Comparison of ENCODE assay signal across 15 cellular contexts in the genomic region with DNA sequence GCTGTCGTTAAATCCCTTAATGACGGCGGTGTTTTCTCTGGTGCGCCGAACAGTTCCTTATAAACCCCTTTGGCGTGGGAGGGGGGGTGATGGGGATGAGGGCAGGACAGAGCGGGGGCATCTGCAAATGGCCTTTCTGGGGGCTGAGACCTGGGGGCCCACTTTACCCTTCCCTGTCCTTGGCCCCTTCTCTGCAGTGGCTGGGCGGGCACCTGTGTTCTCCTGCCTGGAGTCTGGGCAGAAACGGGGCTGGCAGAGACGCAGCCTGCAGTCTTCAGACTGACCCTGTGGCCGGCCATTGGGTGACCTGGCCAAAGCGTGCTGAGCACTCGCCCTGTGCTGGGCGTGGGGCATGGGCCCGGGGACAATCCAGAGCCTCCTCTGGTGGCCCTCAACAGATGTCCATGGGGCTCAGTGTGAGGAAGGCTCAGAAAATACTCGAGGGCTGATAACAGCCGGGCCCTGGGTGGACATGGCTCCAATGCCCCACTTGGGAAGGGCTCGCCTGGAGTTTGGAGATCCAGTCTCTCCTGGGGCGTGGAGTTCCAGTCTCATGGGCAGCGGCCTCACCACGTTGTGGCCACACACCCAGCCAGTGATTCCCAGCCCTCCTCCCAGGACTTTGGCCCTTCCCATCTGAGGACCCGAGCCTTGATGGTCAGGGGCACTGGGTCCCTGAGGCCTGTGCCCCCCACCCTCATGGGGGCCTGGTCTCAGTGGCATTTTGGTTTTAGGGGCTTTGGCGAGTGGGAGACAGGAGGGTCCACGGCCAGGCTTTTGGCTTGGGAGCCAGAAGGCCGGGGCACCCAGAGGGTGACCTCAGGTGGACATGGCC. TPM values are rescaled to one million over a fixed set of nuclear protein-coding genes. Genes with fewer than 3 reads are reported as not detected.
DNase-seq lines count a peak whose midpoint lies in the region; ATAC-seq, FAIRE-seq and TF ChIP-seq lines count a peak whose summit lies in the region.
"Had no signal": no experiment of that assay in that cellular context is flagged by ENCODE, and none has a peak within 500 bp of the region (broad histone marks: within the 10 kb centered on the region; RNA-seq: fewer than 3 reads in every experiment).

No MANE protein-coding gene starts in this region.

- no peak for ATAC-seq in sciatic nerve

- POLR2A ChIA-PET in H1 (lab: Charles Lee; ENCODE audit: partially characterized antibody): no interaction called here

- no peak overlapping the region for H2BK15ac ChIP-seq in H1 (ENCODE audit: low read length)

- no peak overlapping the region for H2BK20ac ChIP-seq in H1 (ENCODE audit: low read length)

- TF ChIP-seq POLR2A in H1 (IDR thresholded peaks at IDR 0.05; ENCODE audit: control extremely low read depth in 1 of 2, low read depth in 2 of 2, low read length in 2 of 2): no peak

- H3K27me3 ChIP-seq in BLaER1: peaks cover 58% of the 10 kb centered on the region
- no peaks in the 10 kb centered on the region for H3K27me3 ChIP-seq in H1 (replicated peaks in 1 of 4; ENCODE audit: control insufficient read depth in 3 of 4, extremely low read depth in 1 of 4, insufficient read depth in 3 of 4, low read length in 3 of 4)

- H3K27ac Mint-ChIP-seq in CD14-positive monocyte: no peak overlapping the region
- H3K27ac Mint-ChIP-seq: HFFc6 had no signal

- H3K4me3 Mint-ChIP-seq in CD14-positive monocyte: no peak overlapping the region
- H3K4me3 Mint-ChIP-seq: HFFc6 had no signal

- H2BK5ac ChIP-seq in H1 (ENCODE audit: low read depth, low read length): no peak overlapping the region

- H3K9ac ChIP-seq in BLaER1: no peak overlapping the region
- no peak overlapping the region for H3K9ac ChIP-seq in H1 (replicated peaks in 1 of 4; ENCODE audit: extremely low read depth in 1 of 4, low read depth in 3 of 4, low read length in 3 of 4)
- H3K9ac ChIP-seq: KMS-11 had no signal

- H3K23ac ChIP-seq in H1 (ENCODE audit: insufficient read length): no peak overlapping the region

- H3K79me1 ChIP-seq in H1 (ENCODE audit: low read depth, low read length): no peaks in the 10 kb centered on the region

- H3K36me3 ChIP-seq in BLaER1: no peaks in the 10 kb centered on the region
- no peaks in the 10 kb centered on the region for H3K36me3 ChIP-seq in H1 (ENCODE audit: control insufficient read depth in 2 of 4, insufficient read depth in 4 of 4, low read length in 3 of 4)

- H3K4me1 Mint-ChIP-seq in CD14-positive monocyte: no peaks in the 10 kb centered on the region

- DNase-seq in CD14-positive monocyte (ENCODE audit: low spot score) (peak; percentile 31), H1 (ENCODE audit: low read depth in 1 of 2, low spot score in 2 of 2) (no peak), sciatic nerve (ENCODE audit: low spot score) (peak; percentile 48), islet precursor cell (no peak), iPS-NIHi11 (ENCODE audit: low spot score) (no peak), NCI-H510A (lab: John Stamatoyannopoulos, UW) (no peak)
- DNase-seq: EL, HFFc6, NCI-H1105 treated with DMSO at 0.1 percent for 48 hours, NCI-H187, SHP77 treated with DMSO at 0.1 percent for 48 hours had no signal

- peaks cover 50% of the 10 kb centered on the region for H4K20me1 ChIP-seq in BLaER1
- H4K20me1 ChIP-seq in H1 (replicated peaks in 1 of 2; ENCODE audit: control insufficient read depth in 1 of 2, insufficient read depth in 2 of 2, low read length in 2 of 2): no peaks in the 10 kb centered on the region

- 84% methylated on average over 22 of the region's 25 CpGs; no CpG with 5 or more reads in 1 of the 2 experiments for WGBS in H1 (ENCODE audit: extremely low coverage in 1 of 2, insufficient coverage in 1 of 2, insufficient read length in 1 of 2, insufficient replicate concordance in 2 of 2, low coverage in 1 of 2, low lambda C conversion rate in 2 of 2, missing lambda C conversion rate in 1 of 2), 2 experiments

- H4K91ac ChIP-seq in H1 (replicated peaks; ENCODE audit: insufficient read length, low read length): no peak overlapping the region

- no peak for TF ChIP-seq EP300 in H1 (IDR thresholded peaks at IDR 0.05; ENCODE audit: borderline replicate concordance in 1 of 2, low read depth in 2 of 2, low read length in 2 of 2)

- H3K9me3 Mint-ChIP-seq in CD14-positive monocyte: no peaks in the 10 kb centered on the region

- peak overlapping the region; percentile 63 for H3K4me2 ChIP-seq in BLaER1
- no peak overlapping the region for H3K4me2 ChIP-seq in H1 (ENCODE audit: insufficient read depth in 1 of 2, low read depth in 2 of 2, low read length in 2 of 2)
- H3K4me2 ChIP-seq: KMS-11 had no signal

- H3K9me3 ChIP-seq in BLaER1 (no peaks in the 10 kb centered on the region), H1 (ENCODE audit: insufficient read depth in 2 of 2, low read depth in 1 of 2, low read length in 1 of 2) (peaks cover 84 to 100% of the 10 kb centered on the region in 2 experiments)

- no peaks in the 10 kb centered on the region for H3K79me2 ChIP-seq in H1 (ENCODE audit: control insufficient read depth in 1 of 2, insufficient read depth in 2 of 2, low read length in 2 of 2)

- CTCF ChIA-PET in H1 (lab: Charles Lee; ENCODE audit: partially characterized antibody): no interaction called here

- no peak for TF ChIP-seq CTCF in CD14-positive monocyte (IDR thresholded peaks at IDR 0.05)
- TF ChIP-seq CTCF in H1 (IDR thresholded peaks at IDR 0.05; ENCODE audit: control extremely low read depth in 1 of 3, insufficient read depth in 1 of 3, low read depth in 1 of 3, low read length in 3 of 3): no peak

- no peak overlapping the region for H3K14ac ChIP-seq in H1 (ENCODE audit: insufficient read length)

- H3K56ac ChIP-seq in H1 (replicated peaks; ENCODE audit: insufficient read length, low read depth, low read length): no peak overlapping the region

- H3K23me2 ChIP-seq in H1 (ENCODE audit: low read depth, low read length): no peaks in the 10 kb centered on the region

- H3K4ac ChIP-seq in H1 (replicated peaks; ENCODE audit: insufficient read length, low read depth, low read length): no peak overlapping the region

- no peaks in the 10 kb centered on the region for H3K36me3 Mint-ChIP-seq in CD14-positive monocyte

- H3K27ac ChIP-seq in BLaER1: no peak overlapping the region
- H3K27ac ChIP-seq in H1 (ENCODE audit: low read depth, low read length): no peak overlapping the region
- H3K27ac ChIP-seq: KMS-11 had no signal

- no peak overlapping the region for H2BK12ac ChIP-seq in H1 (ENCODE audit: low read depth, low read length)

- H3K4me1 ChIP-seq in BLaER1: peaks cover 37% of the 10 kb centered on the region
- H3K4me1 ChIP-seq in H1 (replicated peaks in 1 of 4; ENCODE audit: control insufficient read depth in 3 of 4, insufficient read depth in 4 of 4, low read length in 3 of 4): no peaks in the 10 kb centered on the region; a peak in 1 of 7 replicates

- no peak overlapping the region for H2BK120ac ChIP-seq in H1 (replicated peaks; ENCODE audit: low read depth, low read length)

- H3K18ac ChIP-seq in H1 (ENCODE audit: extremely low read depth, low read length): no peak overlapping the region

- no peak overlapping the region for H2AK5ac ChIP-seq in H1 (ENCODE audit: low read depth, low read length)

- H3K4me3 ChIP-seq in BLaER1 (no peak overlapping the region), H1 (ENCODE audit: extremely low read depth in 1 of 4, insufficient read depth in 2 of 4, low read depth in 3 of 4, low read length in 4 of 4) (no peak overlapping the region)

- FAIRE-seq in H1 (lab: Jason Lieb, UNC): no peak

- H4K8ac ChIP-seq in H1 (ENCODE audit: extremely low read depth, insufficient read depth, low read length): no peak overlapping the region; the same call in 1 of the 2 replicates

- H3K27me3 Mint-ChIP-seq in CD14-positive monocyte (ENCODE audit: low read depth in 3 of 3): peaks cover 6 to 17% (median 17%) of the 10 kb centered on the region in 3 donors

- no peak overlapping the region for H4K5ac ChIP-seq in H1 (ENCODE audit: insufficient read length, low read depth, low read length)

- intact Hi-C loops in CD14-positive monocyte (cut with micrococcal nuclease): no loop called here
- intact Hi-C loops in sciatic nerve (cut with DNase I): no loop called here

- H2AFZ ChIP-seq in H1 (ENCODE audit: low read length): no peak overlapping the region

- TF ChIP-seq RAD21 in H1 (IDR thresholded peaks at IDR 0.05 in 1 of 2, conservative IDR thresholded peaks at IDR 0.05 in 1 of 2; ENCODE audit: low read depth in 2 of 2, low read length in 2 of 2): no peak

TF ChIP-seq in H1, 55 proteins besides CTCF, POLR2A, EP300 and RAD21:
- TF ChIP-seq CHD2 (IDR thresholded peaks at IDR 0.05; ENCODE audit: low read length) (no peak), CBX5 (IDR thresholded peaks at IDR 0.05; ENCODE audit: low read depth, low read length) (0 out of 2 replicates have a peak, but pooled peaks have one; percentile 21)

RNA-seq across cellular contexts. Expression of gene ACTRT2, which starts 50.7 kb away (rescaled TPM):
- polyA plus RNA-seq in CD14-positive monocyte: not detected
- not detected in 2 replicates for total RNA-seq in H1 (2021; fragmentation: NEBNext Ultra II Directional; extraction: Animal tissue kit (Norgen Biotek cat#: 25700))
- polyA plus RNA-seq in H1 (2011; rRNA removed): not detected in 2 replicates
- polyA plus RNA-seq in H1 (2011; cell fraction: cytosol; rRNA removed): not detected
- polyA plus RNA-seq in H1 (2011; cell fraction: nucleus; rRNA removed): not detected
- not detected in 4 replicates for polyA plus RNA-seq in H1 (2012, experiment 1 of 2)
- polyA plus RNA-seq in H1 (2012, experiment 2 of 2): 0.12 TPM
- polyA plus RNA-seq in H1 (2013, experiment 1 of 2): not detected
- not detected for polyA plus RNA-seq in H1 (2013, experiment 2 of 2)
- not detected in 2 replicates for polyA minus RNA-seq in H1 (2011; rRNA and poly(A)+ RNA removed)
- polyA minus RNA-seq in H1 (2011; cell fraction: cytosol; rRNA and poly(A)+ RNA removed): not detected
- polyA minus RNA-seq in H1 (2011; cell fraction: nucleus; rRNA and poly(A)+ RNA removed): not detected
- total RNA-seq in sciatic nerve: not detected
- total RNA-seq: H4, HFFc6, MCF 10A had no signal

Comparison
In these comparisons a context has a peak if more than half of its experiments do, and no peak if none do; other contexts are left out.
1. DNase-seq: peak in CD14-positive monocyte (single experiment) and sciatic nerve (single experiment); none in H1 (0 of 2), islet precursor cell (single experiment), iPS-NIHi11 (single experiment) and NCI-H510A (single experiment).